ENCODE assay signal across 1 cellular context in the genomic region with DNA sequence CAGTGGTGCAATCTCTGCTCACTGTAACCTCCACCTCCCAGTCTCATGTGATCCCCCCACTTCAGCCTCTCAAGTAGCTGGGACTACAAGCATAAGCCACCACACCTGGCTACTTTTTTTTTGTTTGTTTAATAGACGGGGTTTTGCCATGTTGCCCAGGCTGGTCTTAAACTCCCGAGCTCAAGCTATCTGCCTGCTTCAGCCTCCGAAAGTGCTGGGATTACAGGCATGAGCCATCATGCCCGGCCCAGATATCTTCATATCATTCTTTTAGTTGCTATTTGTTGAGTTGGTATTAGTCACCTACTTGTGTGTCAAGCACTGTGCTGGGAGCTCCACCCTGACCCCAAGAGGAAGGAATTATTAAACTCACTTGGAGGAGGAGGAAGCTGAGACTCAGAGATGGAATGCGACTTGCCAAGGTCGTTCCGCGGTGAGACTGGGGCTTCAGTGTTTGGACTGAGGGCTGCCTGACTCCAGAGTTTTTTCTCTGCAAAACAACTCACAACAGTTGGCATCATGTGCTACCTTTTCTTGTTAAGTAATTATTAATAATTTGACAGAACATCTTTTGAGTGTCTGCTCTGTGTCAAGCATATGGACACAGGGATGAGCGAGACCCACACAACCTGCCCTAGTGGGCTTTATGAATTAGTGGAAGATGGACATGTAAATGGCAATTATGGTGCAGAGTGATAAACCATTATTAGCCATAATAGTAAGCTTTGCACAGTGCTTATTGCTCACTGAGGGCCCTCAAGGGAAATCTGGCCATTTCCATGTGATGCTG.
A peak's percentile ranks its signal among the peaks of the same experiment; 100 is the strongest.
TF ChIP-seq lines count a peak whose summit lies in the region.

No MANE protein-coding gene starts in this region.

TF ChIP-seq in K562, 482 proteins besides CTCF, POLR2A, EP300 and RAD21 (continued from another document and continues in another):
- TF ChIP-seq ZNF518B (CRISPR knock-in tag; IDR thresholded peaks at IDR 0.05) (no peak), BCL6 (CRISPR knock-in tag; IDR thresholded peaks at IDR 0.05) (no peak), RUNX1 (IDR thresholded peaks at IDR 0.05; ENCODE audit: low read depth) (no peak), FOSL1 (tag; conservative IDR thresholded peaks at IDR 0.05) (peak; percentile 70), NFE2L1 (tag; IDR thresholded peaks at IDR 0.05; ENCODE audit: borderline replicate concordance, low read depth) (no peak), SMARCA4 (IDR thresholded peaks at IDR 0.05) (no peak), SMC3 (conservative IDR thresholded peaks at IDR 0.05; ENCODE audit: insufficient read depth, low read depth, low read length) (no peak), ZNF668 (CRISPR knock-in tag; IDR thresholded peaks at IDR 0.05) (no peak), ZFP91 (CRISPR knock-in tag; IDR thresholded peaks at IDR 0.05) (no peak), STAT6 (CRISPR knock-in tag; IDR thresholded peaks at IDR 0.05) (no peak), ZNF23 (CRISPR knock-in tag; IDR thresholded peaks at IDR 0.05) (no peak), FOXM1 (IDR thresholded peaks at IDR 0.05; ENCODE audit: low read depth) (no peak), FOXM1 (CRISPR knock-in tag; IDR thresholded peaks at IDR 0.05; ENCODE audit: low read depth) (no peak), ZNF507 (tag; conservative IDR thresholded peaks at IDR 0.05) (no peak), NBN (IDR thresholded peaks at IDR 0.05; ENCODE audit: low read depth) (no peak), TEAD2 (tag; IDR thresholded peaks at IDR 0.05) (peak; percentile 61; the same call in 1 of the 2 replicates), CBFA2T3 (IDR thresholded peaks at IDR 0.05) (0 out of 2 replicates have a peak, but pooled peaks have one; percentile 31), ZNF232 (CRISPR knock-in tag; IDR thresholded peaks at IDR 0.05) (no peak), TAL1 (IDR thresholded peaks at IDR 0.05) (no peak), HNRNPH1 (optimal IDR thresholded peaks at IDR 0.05; ENCODE audit: low read depth, low read length) (no peak), TOE1 (IDR thresholded peaks at IDR 0.05; ENCODE audit: borderline replicate concordance) (no peak), TOE1 (CRISPR knock-in tag; IDR thresholded peaks at IDR 0.05; ENCODE audit: borderline replicate concordance, low read depth) (no peak), SAFB2 (IDR thresholded peaks at IDR 0.05; ENCODE audit: borderline replicate concordance, low read depth, low read length, severe bottlenecking) (no peak), PBX2 (CRISPR knock-in tag; IDR thresholded peaks at IDR 0.05; ENCODE audit: low read depth) (no peak), PBX2 (tag; conservative IDR thresholded peaks at IDR 0.05; ENCODE audit: low read depth) (no peak), TEAD4 (IDR thresholded peaks at IDR 0.05; ENCODE audit: low read length) (peak; percentile 59; the same call in 1 of the 2 replicates), TEAD4 (CRISPR knock-in tag; IDR thresholded peaks at IDR 0.05; ENCODE audit: borderline replicate concordance) (no peak), CREB1 (IDR thresholded peaks at IDR 0.05) (no peak), CREB1 (CRISPR knock-in tag; IDR thresholded peaks at IDR 0.05) (no peak), ZNF408 (CRISPR knock-in tag; IDR thresholded peaks at IDR 0.05; ENCODE audit: low read depth) (no peak), ZHX1 (conservative IDR thresholded peaks at IDR 0.05; ENCODE audit: low read length) (no peak), SAFB (IDR thresholded peaks at IDR 0.05; ENCODE audit: borderline replicate concordance, low read depth, low read length) (no peak), TEAD1 (CRISPR knock-in tag; IDR thresholded peaks at IDR 0.05) (peak; percentile 78 to 90; a peak in 3 of 4 replicates)
- TF ChIP-seq, protein P1, sequence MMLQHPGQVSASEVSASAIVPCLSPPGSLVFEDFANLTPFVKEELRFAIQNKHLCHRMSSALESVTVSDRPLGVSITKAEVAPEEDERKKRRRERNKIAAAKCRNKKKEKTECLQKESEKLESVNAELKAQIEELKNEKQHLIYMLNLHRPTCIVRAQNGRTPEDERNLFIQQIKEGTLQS (IDR thresholded peaks at IDR 0.05), result no peak
- TF ChIP-seq, protein P1 (CRISPR knock-in tag; conservative IDR thresholded peaks at IDR 0.05), result no peak
- TF ChIP-seq, protein P2, sequence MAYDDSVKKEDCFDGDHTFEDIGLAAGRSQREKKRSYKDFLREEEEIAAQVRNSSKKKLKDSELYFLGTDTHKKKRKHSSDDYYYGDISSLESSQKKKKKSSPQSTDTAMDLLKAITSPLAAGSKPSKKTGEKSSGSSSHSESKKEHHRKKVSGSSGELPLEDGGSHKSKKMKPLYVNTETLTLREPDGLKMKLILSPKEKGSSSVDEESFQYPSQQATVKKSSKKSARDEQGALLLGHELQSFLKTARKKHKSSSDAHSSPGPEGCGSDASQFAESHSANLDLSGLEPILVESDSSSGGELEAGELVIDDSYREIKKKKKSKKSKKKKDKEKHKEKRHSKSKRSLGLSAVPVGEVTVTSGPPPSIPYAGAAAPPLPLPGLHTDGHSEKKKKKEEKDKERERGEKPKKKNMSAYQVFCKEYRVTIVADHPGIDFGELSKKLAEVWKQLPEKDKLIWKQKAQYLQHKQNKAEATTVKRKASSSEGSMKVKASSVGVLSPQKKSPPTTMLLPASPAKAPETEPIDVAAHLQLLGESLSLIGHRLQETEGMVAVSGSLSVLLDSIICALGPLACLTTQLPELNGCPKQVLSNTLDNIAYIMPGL (CRISPR knock-in tag; IDR thresholded peaks at IDR 0.05), result no peak
- TF ChIP-seq, protein P3, sequence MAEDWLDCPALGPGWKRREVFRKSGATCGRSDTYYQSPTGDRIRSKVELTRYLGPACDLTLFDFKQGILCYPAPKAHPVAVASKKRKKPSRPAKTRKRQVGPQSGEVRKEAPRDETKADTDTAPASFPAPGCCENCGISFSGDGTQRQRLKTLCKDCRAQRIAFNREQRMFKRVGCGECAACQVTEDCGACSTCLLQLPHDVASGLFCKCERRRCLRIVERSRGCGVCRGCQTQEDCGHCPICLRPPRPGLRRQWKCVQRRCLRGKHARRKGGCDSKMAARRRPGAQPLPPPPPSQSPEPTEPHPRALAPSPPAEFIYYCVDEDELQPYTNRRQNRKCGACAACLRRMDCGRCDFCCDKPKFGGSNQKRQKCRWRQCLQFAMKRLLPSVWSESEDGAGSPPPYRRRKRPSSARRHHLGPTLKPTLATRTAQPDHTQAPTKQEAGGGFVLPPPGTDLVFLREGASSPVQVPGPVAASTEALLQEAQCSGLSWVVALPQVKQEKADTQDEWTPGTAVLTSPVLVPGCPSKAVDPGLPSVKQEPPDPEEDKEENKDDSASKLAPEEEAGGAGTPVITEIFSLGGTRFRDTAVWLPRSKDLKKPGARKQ (CRISPR knock-in tag; IDR thresholded peaks at IDR 0.05), result no peak
- TF ChIP-seq, protein P4, sequence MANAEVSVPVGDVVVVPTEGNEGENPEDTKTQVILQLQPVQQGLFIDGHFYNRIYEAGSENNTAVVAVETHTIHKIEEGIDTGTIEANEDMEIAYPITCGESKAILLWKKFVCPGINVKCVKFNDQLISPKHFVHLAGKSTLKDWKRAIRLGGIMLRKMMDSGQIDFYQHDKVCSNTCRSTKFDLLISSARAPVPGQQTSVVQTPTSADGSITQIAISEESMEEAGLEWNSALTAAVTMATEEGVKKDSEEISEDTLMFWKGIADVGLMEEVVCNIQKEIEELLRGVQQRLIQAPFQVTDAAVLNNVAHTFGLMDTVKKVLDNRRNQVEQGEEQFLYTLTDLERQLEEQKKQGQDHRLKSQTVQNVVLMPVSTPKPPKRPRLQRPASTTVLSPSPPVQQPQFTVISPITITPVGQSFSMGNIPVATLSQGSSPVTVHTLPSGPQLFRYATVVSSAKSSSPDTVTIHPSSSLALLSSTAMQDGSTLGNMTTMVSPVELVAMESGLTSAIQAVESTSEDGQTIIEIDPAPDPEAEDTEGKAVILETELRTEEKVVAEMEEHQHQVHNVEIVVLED (CRISPR knock-in tag; IDR thresholded peaks at IDR 0.05), result no peak
